Comparison of ENCODE assay signal across 10 cellular contexts in the genomic region with DNA sequence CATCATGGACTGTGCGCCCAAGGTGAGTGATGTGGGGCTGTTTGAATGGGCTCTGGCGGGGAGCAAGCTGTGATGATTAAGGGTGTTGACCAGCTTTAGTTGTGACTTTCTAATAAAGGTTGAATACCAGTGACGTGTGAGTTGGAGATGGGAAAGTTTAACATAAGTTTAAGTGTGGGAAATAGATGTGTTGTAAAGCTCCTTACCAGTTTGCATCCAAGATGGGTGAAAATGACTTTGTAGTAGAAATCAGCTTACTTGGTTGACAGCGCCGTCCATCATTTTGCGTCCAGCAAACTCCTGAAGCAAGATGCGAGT. TPM values are rescaled to one million over a fixed set of nuclear protein-coding genes. Genes with fewer than 3 reads are reported as not detected.
A peak's percentile ranks its signal among the peaks of the same experiment; 100 is the strongest.
DNase-seq lines count a peak whose midpoint lies in the region; ATAC-seq and TF ChIP-seq lines count a peak whose summit lies in the region.
"Had no signal": no experiment of that assay in that cellular context is flagged by ENCODE, and none has a peak within 500 bp of the region (broad histone marks: within the 10 kb centered on the region; RNA-seq: fewer than 3 reads in every experiment).

No MANE protein-coding gene starts in this region.

- H3K9me3 ChIP-seq in IMR-90 (ENCODE audit: control insufficient read depth, insufficient read depth, low read length): no peaks in the 10 kb centered on the region
- no peaks in the 10 kb centered on the region for H3K9me3 ChIP-seq in hepatocyte (ENCODE audit: low read depth)
- no peaks in the 10 kb centered on the region for H3K9me3 ChIP-seq in Karpas-422 (ENCODE audit: low read length)
- H3K9me3 ChIP-seq in neural progenitor cell (ENCODE audit: low read depth): no peaks in the 10 kb centered on the region

- H3K9me1 ChIP-seq in IMR-90 (ENCODE audit: insufficient read depth, low read length): peaks cover 18% of the 10 kb centered on the region

- H3K4me1 ChIP-seq in IMR-90 (ENCODE audit: control insufficient read depth, insufficient read depth, low read length): peaks cover 21% of the 10 kb centered on the region
- no peaks in the 10 kb centered on the region for H3K4me1 ChIP-seq in hepatocyte (ENCODE audit: insufficient read depth)
- no peaks in the 10 kb centered on the region for H3K4me1 ChIP-seq in Karpas-422 (ENCODE audit: low read length)
- H3K4me1 ChIP-seq in neural progenitor cell: no peaks in the 10 kb centered on the region

- CTCF ChIA-PET in IMR-90 (lab: Yijun Ruan, JAX): no interaction called here
- CTCF ChIA-PET in activated naive CD4-positive, alpha-beta T cell treated with anti-CD3 and anti-CD28 coated beads, Interleukin-2, amount 10 ng/mL, durations not matched to agents 7 days and 5 days (lab: Charles Lee): interaction anchor here (0.7 to 3.7 kb wide), 9 partner anchors 10 to 71 kb away, joined by 3 to 19 read pairs (median 4); a partner anchor contains a TSS

- H3K4me3 Mint-ChIP-seq in activated naive CD4-positive, alpha-beta T cell treated with anti-CD3 and anti-CD28 coated beads, Interleukin-2, amount 10 ng/mL, durations not matched to agents 7 days and 5 days: peak overlapping the region; percentile 81
- peak overlapping the region; percentile 27 for H3K4me3 Mint-ChIP-seq in stimulated activated memory B cell treated with anti-CD40 and anti-IgM and Interleukin-4, amounts not matched to agents 10 μg/mL and 1 μg/mL and 100 μg/mL, for 72 hours
- no peak overlapping the region for H3K4me3 Mint-ChIP-seq in neural progenitor cell
- no peak overlapping the region for H3K4me3 Mint-ChIP-seq in progenitor cell of endocrine pancreas (ENCODE audit: low read depth)

- peaks cover 53% of the 10 kb centered on the region for H3K36me3 Mint-ChIP-seq in activated naive CD4-positive, alpha-beta T cell treated with anti-CD3 and anti-CD28 coated beads, Interleukin-2, amount 10 ng/mL, durations not matched to agents 7 days and 5 days
- peaks cover 39% of the 10 kb centered on the region for H3K36me3 Mint-ChIP-seq in stimulated activated memory B cell treated with anti-CD40 and anti-IgM and Interleukin-4, amounts not matched to agents 10 μg/mL and 1 μg/mL and 100 μg/mL, for 72 hours
- H3K36me3 Mint-ChIP-seq in neural progenitor cell (peaks cover 7% of the 10 kb centered on the region), progenitor cell of endocrine pancreas (ENCODE audit: insufficient read depth) (peaks cover 21% of the 10 kb centered on the region)

- H3K9me3 Mint-ChIP-seq in activated naive CD4-positive, alpha-beta T cell treated with anti-CD3 and anti-CD28 coated beads, Interleukin-2, amount 10 ng/mL, durations not matched to agents 7 days and 5 days: peaks cover 4% of the 10 kb centered on the region
- no peaks in the 10 kb centered on the region for H3K9me3 Mint-ChIP-seq in stimulated activated memory B cell treated with anti-CD40 and anti-IgM and Interleukin-4, amounts not matched to agents 10 μg/mL and 1 μg/mL and 100 μg/mL, for 72 hours
- no peaks in the 10 kb centered on the region for H3K9me3 Mint-ChIP-seq in neural progenitor cell
- H3K9me3 Mint-ChIP-seq in progenitor cell of endocrine pancreas (ENCODE audit: low read depth): no peaks in the 10 kb centered on the region

- peak overlapping the region; percentile 93 for H3K27ac Mint-ChIP-seq in activated naive CD4-positive, alpha-beta T cell treated with anti-CD3 and anti-CD28 coated beads, Interleukin-2, amount 10 ng/mL, durations not matched to agents 7 days and 5 days
- H3K27ac Mint-ChIP-seq in stimulated activated memory B cell treated with anti-CD40 and anti-IgM and Interleukin-4, amounts not matched to agents 10 μg/mL and 1 μg/mL and 100 μg/mL, for 72 hours: peak overlapping the region; percentile 66
- H3K27ac Mint-ChIP-seq in neural progenitor cell: no peak overlapping the region
- no peak overlapping the region for H3K27ac Mint-ChIP-seq in progenitor cell of endocrine pancreas

- peak overlapping the region; percentile 97 for H2BK120ac ChIP-seq in IMR-90 (ENCODE audit: low read depth, low read length)

- H3K23ac ChIP-seq in IMR-90 (ENCODE audit: low read depth, low read length): peak overlapping the region; percentile 94

- H3K27ac ChIP-seq in IMR-90 (ENCODE audit: insufficient read depth, low read length) (peak overlapping the region; percentile 100), hepatocyte (peak overlapping the region; percentile 49), Karpas-422 (ENCODE audit: low read length) (no peak overlapping the region), neural progenitor cell (no peak overlapping the region)

- H2BK15ac ChIP-seq in IMR-90 (ENCODE audit: low read depth, low read length): peak overlapping the region; percentile 79; the same call in 2 of the 3 replicates

- TF ChIP-seq POLR2A in IMR-90 (IDR thresholded peaks at IDR 0.05; ENCODE audit: low read depth, low read length): no peak; the same call in 1 of the 2 replicates

- peak overlapping the region; percentile 96 for H3K18ac ChIP-seq in IMR-90 (ENCODE audit: low read depth, low read length)

- peak overlapping the region; percentile 96 for H2BK5ac ChIP-seq in IMR-90 (ENCODE audit: low read depth, low read length, poor library complexity, severe bottlenecking)

- H3K56ac ChIP-seq in IMR-90 (ENCODE audit: extremely low read depth, insufficient read depth, low read length): peak overlapping the region; percentile 96

- 70% methylated on average over 2 of the region's 7 CpGs; no CpG with 5 or more reads in 1 of the 2 experiments for WGBS in IMR-90 (ENCODE audit: extremely low coverage in 2 of 2, insufficient read length in 1 of 2), 2 experiments
- 97% methylated on average over 7 of the region's 7 CpGs for WGBS in hepatocyte (ENCODE audit: low lambda C conversion rate, missing lambda C conversion rate)

- POLR2A ChIA-PET in IMR-90 (lab: Charles Lee; ENCODE audit: unreplicated experiment): interaction anchor here (0.9 to 1.4 kb wide), 5 partner anchors 9 to 29 kb away, joined by 3 to 10 read pairs (median 3); no protein-coding TSS in a partner anchor

- H4K20me1 ChIP-seq in IMR-90 (ENCODE audit: insufficient read depth, low read length) (no peaks in the 10 kb centered on the region), hepatocyte (ENCODE audit: insufficient read depth, poor library complexity, severe bottlenecking) (no peaks in the 10 kb centered on the region), Karpas-422 (ENCODE audit: insufficient read depth, low read depth, low read length) (no peaks in the 10 kb centered on the region), neural progenitor cell (ENCODE audit: low read depth) (peaks cover 5% of the 10 kb centered on the region)

- peak overlapping the region; percentile 88 for H3K4me2 ChIP-seq in IMR-90 (ENCODE audit: low read depth, low read length)
- H3K4me2 ChIP-seq in hepatocyte: peak overlapping the region; percentile 54
- H3K4me2 ChIP-seq in Karpas-422 (ENCODE audit: low read depth, low read length, poor library complexity, severe bottlenecking): no peak overlapping the region
- H3K4me2 ChIP-seq in neural progenitor cell: no peak overlapping the region

- intact Hi-C loops in IMR-90 (cut with micrococcal nuclease): no loop called here

- H3K9me2 ChIP-seq in hepatocyte (replicated peaks; ENCODE audit: insufficient read depth) (no peaks in the 10 kb centered on the region), Karpas-422 (replicated peaks; ENCODE audit: insufficient read depth, low read length) (no peaks in the 10 kb centered on the region)

- peak overlapping the region; percentile 95 for H3K14ac ChIP-seq in IMR-90 (replicated peaks; ENCODE audit: low read depth, low read length)

- no TSS peak for BruUV-seq in IMR-90 (replicated peaks; lab: Mats Ljungman, UMichigan)

- H4K5ac ChIP-seq in IMR-90 (ENCODE audit: low read depth, low read length): peak overlapping the region; percentile 99

- H2AFZ ChIP-seq in IMR-90 (replicated peaks; ENCODE audit: low read length, poor library complexity) (peak overlapping the region; percentile 71), hepatocyte (no peak overlapping the region), Karpas-422 (ENCODE audit: low read length) (no peak overlapping the region), neural progenitor cell (replicated peaks) (no peak overlapping the region)

- H3K4me3 ChIP-seq in IMR-90 (ENCODE audit: insufficient read depth, low read depth, low read length) (peak overlapping the region; percentile 47), hepatocyte (no peak overlapping the region), Karpas-422 (ENCODE audit: low read length) (no peak overlapping the region), neural progenitor cell (no peak overlapping the region)

- H2AK5ac ChIP-seq in IMR-90 (ENCODE audit: low read depth, low read length): peak overlapping the region; percentile 92

- TF ChIP-seq CTCF in IMR-90 (conservative IDR thresholded peaks at IDR 0.05; ENCODE audit: low read depth, low read length): no peak
- TF ChIP-seq CTCF in hepatocyte (IDR thresholded peaks at IDR 0.05; ENCODE audit: poor library complexity): no peak
- no peak for TF ChIP-seq CTCF in neural progenitor cell (IDR thresholded peaks at IDR 0.05)
- TF ChIP-seq CTCF in progenitor cell of endocrine pancreas (IDR thresholded peaks at IDR 0.05; ENCODE audit: unreplicated experiment): no peak

- ATAC-seq in IMR-90 (ENCODE audit: low read depth) (no peak), GM21723 (IDR thresholded peaks at IDR 0.05; ENCODE audit: unreplicated experiment) (no peak)
- ATAC-seq in stimulated activated memory B cell treated with anti-CD40 and anti-IgM and Interleukin-4, amounts not matched to agents 10 μg/mL and 1 μg/mL and 100 μg/mL, for 72 hours: no peak

- H3K4ac ChIP-seq in IMR-90 (ENCODE audit: low read depth, low read length): peak overlapping the region; percentile 97

- H3K9ac ChIP-seq in IMR-90 (ENCODE audit: low read depth, low read length) (peak overlapping the region; percentile 91), Karpas-422 (ENCODE audit: low read length) (no peak overlapping the region), neural progenitor cell (no peak overlapping the region)

- peaks cover 27 to 47% of the 10 kb centered on the region in 2 experiments for H3K79me1 ChIP-seq in IMR-90 (ENCODE audit: low read depth in 1 of 2, low read length in 2 of 2)

- peak overlapping the region; percentile 89 to 93 for H4K8ac ChIP-seq in IMR-90 (ENCODE audit: low read depth in 2 of 2, low read length in 2 of 2)

- H3K27me3 Mint-ChIP-seq in activated naive CD4-positive, alpha-beta T cell treated with anti-CD3 and anti-CD28 coated beads, Interleukin-2, amount 10 ng/mL, durations not matched to agents 7 days and 5 days: no peaks in the 10 kb centered on the region
- H3K27me3 Mint-ChIP-seq in stimulated activated memory B cell treated with anti-CD40 and anti-IgM and Interleukin-4, amounts not matched to agents 10 μg/mL and 1 μg/mL and 100 μg/mL, for 72 hours: no peaks in the 10 kb centered on the region
- H3K27me3 Mint-ChIP-seq in neural progenitor cell (ENCODE audit: insufficient read depth, low read depth) (peaks cover 2% of the 10 kb centered on the region), progenitor cell of endocrine pancreas (no peaks in the 10 kb centered on the region)

- H3K4me1 Mint-ChIP-seq in activated naive CD4-positive, alpha-beta T cell treated with anti-CD3 and anti-CD28 coated beads, Interleukin-2, amount 10 ng/mL, durations not matched to agents 7 days and 5 days: peaks cover 66% of the 10 kb centered on the region
- peaks cover 14% of the 10 kb centered on the region for H3K4me1 Mint-ChIP-seq in stimulated activated memory B cell treated with anti-CD40 and anti-IgM and Interleukin-4, amounts not matched to agents 10 μg/mL and 1 μg/mL and 100 μg/mL, for 72 hours
- no peaks in the 10 kb centered on the region for H3K4me1 Mint-ChIP-seq in neural progenitor cell
- no peaks in the 10 kb centered on the region for H3K4me1 Mint-ChIP-seq in progenitor cell of endocrine pancreas (ENCODE audit: low read depth)

- H2AK9ac ChIP-seq in IMR-90 (replicated peaks; ENCODE audit: low read depth, low read length, poor library complexity): peak overlapping the region; percentile 63

- H4K91ac ChIP-seq in IMR-90 (ENCODE audit: insufficient read depth, low read depth, low read length): peak overlapping the region; percentile 98

- DNase-seq in IMR-90: no peak
- DNase-seq in activated naive CD4-positive, alpha-beta T cell treated with anti-CD3 and anti-CD28 coated beads, Interleukin-2, amount 10 ng/mL, durations not matched to agents 7 days and 5 days: no peak
- DNase-seq in hepatocyte (ENCODE audit: low spot score): no peak
- DNase-seq in Karpas-422: no peak
- DNase-seq in neural progenitor cell (ENCODE audit: low spot score): no peak
- DNase-seq in progenitor cell of endocrine pancreas (ENCODE audit: low spot score, unreplicated experiment): no peak
- DNase-seq: NCI-H226 had no signal

- in situ Hi-C loops in IMR-90 (cut with MboI; ENCODE audit: low sequenced_read_pairs): no loop called here

- H3K36me3 ChIP-seq in IMR-90 (ENCODE audit: control insufficient read depth, insufficient read depth, low read length) (peaks cover 11% of the 10 kb centered on the region), hepatocyte (replicated peaks; ENCODE audit: insufficient read depth, low read depth) (no peaks in the 10 kb centered on the region), Karpas-422 (ENCODE audit: insufficient read depth, low read length) (no peaks in the 10 kb centered on the region), neural progenitor cell (no peaks in the 10 kb centered on the region)

- no peak for TF ChIP-seq RAD21 in IMR-90 (IDR thresholded peaks at IDR 0.05; ENCODE audit: low read length)

- dilution Hi-C loops in IMR-90 (cut with HindIII; ENCODE audit: low sequenced_read_pairs, unreplicated experiment): no loop called here

- H3K27me3 ChIP-seq in IMR-90 (ENCODE audit: control insufficient read depth, insufficient read depth, low read length): no peaks in the 10 kb centered on the region
- no peaks in the 10 kb centered on the region for H3K27me3 ChIP-seq in hepatocyte
- no peaks in the 10 kb centered on the region for H3K27me3 ChIP-seq in Karpas-422 (ENCODE audit: low read length)
- H3K27me3 ChIP-seq in neural progenitor cell: no peaks in the 10 kb centered on the region

- H2BK20ac ChIP-seq in IMR-90 (ENCODE audit: low read depth, low read length): peak overlapping the region; percentile 96

- H3F3A ChIP-seq in neural progenitor cell (ENCODE audit: low read depth): no peaks in the 10 kb centered on the region

- H3K79me2 ChIP-seq in hepatocyte (no peaks in the 10 kb centered on the region), Karpas-422 (ENCODE audit: low read length) (no peaks in the 10 kb centered on the region), neural progenitor cell (ENCODE audit: low read depth) (no peaks in the 10 kb centered on the region)

RNA-seq across cellular contexts. Expression of a gene that starts 0.4 kb away (rescaled TPM):
- 25.8 and 26.1 TPM in 2 replicates for total RNA-seq in IMR-90 (2012; rRNA removed)
- 26.5 and 29.6 TPM in 2 replicates for polyA plus RNA-seq in IMR-90 (2012; rRNA removed)
- polyA plus RNA-seq in IMR-90 (2012; cell fraction: cytosol; rRNA removed): 12.7 and 19.2 TPM in 2 replicates
- 28.4 and 44.9 TPM in 2 replicates for polyA plus RNA-seq in IMR-90 (2012; cell fraction: nucleus; rRNA removed; ENCODE audit: low replicate concordance)
- 0.13 TPM in 1 of 2 replicates, not detected in the other for total RNA-seq in hepatocyte
- polyA plus RNA-seq in hepatocyte: 0.50 TPM in 1 of 2 replicates, not detected in the other
- total RNA-seq in Karpas-422 (2014; rRNA removed; shearing (Covaris generic); ENCODE audit: low replicate concordance): not detected in 2 replicates
- 0.09 TPM in 1 of 2 replicates, not detected in the other for total RNA-seq in neural progenitor cell (ENCODE audit: low replicate concordance)
- total RNA-seq in progenitor cell of endocrine pancreas: 0.09 and 0.26 TPM in 2 replicates
- total RNA-seq: HT-29 had no signal

RNA-seq across cellular contexts. Expression of a gene that starts 20.0 kb away (rescaled TPM):
- total RNA-seq in IMR-90 (2012; rRNA removed) (86.4 and 105 TPM in 2 replicates), hepatocyte (34.8 and 38.6 TPM in 2 replicates), neural progenitor cell (ENCODE audit: low replicate concordance) (72.7 and 87.2 TPM in 2 replicates), progenitor cell of endocrine pancreas (43.5 and 46.8 TPM in 2 replicates)
- polyA plus RNA-seq in IMR-90 (2012; rRNA removed) (48.8 and 49.5 TPM in 2 replicates), hepatocyte (15.4 and 21.5 TPM in 2 replicates)
- 24.3 and 40.6 TPM in 2 replicates for polyA plus RNA-seq in IMR-90 (2012; cell fraction: cytosol; rRNA removed)
- polyA plus RNA-seq in IMR-90 (2012; cell fraction: nucleus; rRNA removed; ENCODE audit: low replicate concordance): 28.6 and 46.9 TPM in 2 replicates
- total RNA-seq in Karpas-422 (2014; rRNA removed; shearing (Covaris generic); ENCODE audit: low replicate concordance): 41.5 and 75.2 TPM in 2 replicates

RNA-seq across cellular contexts. Expression of a gene that starts 20.4 kb away (rescaled TPM):
- total RNA-seq in IMR-90 (2012; rRNA removed): 83.3 and 88.0 TPM in 2 replicates
- 63.7 and 68.0 TPM in 2 replicates for polyA plus RNA-seq in IMR-90 (2012; rRNA removed)
- 21.7 and 43.0 TPM in 2 replicates for polyA plus RNA-seq in IMR-90 (2012; cell fraction: cytosol; rRNA removed)
- polyA plus RNA-seq in IMR-90 (2012; cell fraction: nucleus; rRNA removed; ENCODE audit: low replicate concordance): 13.7 and 69.2 TPM in 2 replicates
- 15.7 and 16.9 TPM in 2 replicates for total RNA-seq in hepatocyte
- 13.4 and 16.4 TPM in 2 replicates for polyA plus RNA-seq in hepatocyte
- 46.8 and 53.8 TPM in 2 replicates for total RNA-seq in Karpas-422 (2014; rRNA removed; shearing (Covaris generic); ENCODE audit: low replicate concordance)
- 144 and 186 TPM in 2 replicates for total RNA-seq in neural progenitor cell (ENCODE audit: low replicate concordance)
- total RNA-seq in progenitor cell of endocrine pancreas: 24.5 and 26.1 TPM in 2 replicates

RNA-seq across cellular contexts. Expression of a gene that starts 53.7 kb away (rescaled TPM):
- 45.0 and 48.9 TPM in 2 replicates for total RNA-seq in IMR-90 (2012; rRNA removed)
- polyA plus RNA-seq in IMR-90 (2012; rRNA removed): 25.6 and 29.5 TPM in 2 replicates
- polyA plus RNA-seq in IMR-90 (2012; cell fraction: cytosol; rRNA removed): 13.0 and 17.9 TPM in 2 replicates
- 4.1 and 11.5 TPM in 2 replicates for polyA plus RNA-seq in IMR-90 (2012; cell fraction: nucleus; rRNA removed; ENCODE audit: low replicate concordance)
- total RNA-seq in hepatocyte: 57.0 and 58.9 TPM in 2 replicates
- 55.3 and 62.7 TPM in 2 replicates for polyA plus RNA-seq in hepatocyte
- total RNA-seq in Karpas-422 (2014; rRNA removed; shearing (Covaris generic); ENCODE audit: low replicate concordance): not detected in 2 replicates
- total RNA-seq in neural progenitor cell (ENCODE audit: low replicate concordance): 19.3 and 26.7 TPM in 2 replicates
- total RNA-seq in progenitor cell of endocrine pancreas: 60.3 and 67.2 TPM in 2 replicates

RNA-seq across cellular contexts. Expression of a gene that starts 56.0 kb away (rescaled TPM):
- total RNA-seq in IMR-90 (2012; rRNA removed): 109 and 118 TPM in 2 replicates
- polyA plus RNA-seq in IMR-90 (2012; rRNA removed): 98.4 and 102 TPM in 2 replicates
- polyA plus RNA-seq in IMR-90 (2012; cell fraction: cytosol; rRNA removed): 73.2 and 76.9 TPM in 2 replicates
- polyA plus RNA-seq in IMR-90 (2012; cell fraction: nucleus; rRNA removed; ENCODE audit: low replicate concordance): 59.0 and 86.9 TPM in 2 replicates
- total RNA-seq in hepatocyte: 50.5 and 59.2 TPM in 2 replicates
- 95.3 and 99.8 TPM in 2 replicates for polyA plus RNA-seq in hepatocyte
- 43.3 and 46.0 TPM in 2 replicates for total RNA-seq in Karpas-422 (2014; rRNA removed; shearing (Covaris generic); ENCODE audit: low replicate concordance)
- total RNA-seq in neural progenitor cell (ENCODE audit: low replicate concordance): 42.4 and 44.2 TPM in 2 replicates
- total RNA-seq in progenitor cell of endocrine pancreas: 62.6 and 65.5 TPM in 2 replicates

Comparison
In these comparisons a context has a peak if more than half of its experiments do, and no peak if none do; other contexts are left out.
1. H3K27ac ChIP-seq: peak in IMR-90 (single experiment) and hepatocyte (single experiment); none in Karpas-422 (single experiment) and neural progenitor cell (single experiment).
2. H3K4me2 ChIP-seq: peak in IMR-90 (single experiment) and hepatocyte (single experiment); none in Karpas-422 (single experiment) and neural progenitor cell (single experiment).
3. H3K27ac Mint-ChIP-seq: peak in activated naive CD4-positive, alpha-beta T cell treated with anti-CD3 and anti-CD28 coated beads, Interleukin-2, amount 10 ng/mL, durations not matched to agents 7 days and 5 days (single experiment) and stimulated activated memory B cell treated with anti-CD40 and anti-IgM and Interleukin-4, amounts not matched to agents 10 μg/mL and 1 μg/mL and 100 μg/mL, for 72 hours (single experiment); none in neural progenitor cell (single experiment) and progenitor cell of endocrine pancreas (single experiment).
4. H3K4me3 Mint-ChIP-seq: peak in activated naive CD4-positive, alpha-beta T cell treated with anti-CD3 and anti-CD28 coated beads, Interleukin-2, amount 10 ng/mL, durations not matched to agents 7 days and 5 days (single experiment) and stimulated activated memory B cell treated with anti-CD40 and anti-IgM and Interleukin-4, amounts not matched to agents 10 μg/mL and 1 μg/mL and 100 μg/mL, for 72 hours (single experiment); none in neural progenitor cell (single experiment) and progenitor cell of endocrine pancreas (single experiment).
5. RNA of a gene that starts 0.4 kb away (total RNA-seq): 25.8 to 26.1 TPM in IMR-90; 0.09 to 0.26 TPM in progenitor cell of endocrine pancreas, 0.13 TPM in hepatocyte, not detected in Karpas-422 and 0.09 TPM in neural progenitor cell; every median in the first group is over 10 times any median in the second.